Comparison of ENCODE assay signal across 24 cellular contexts in the genomic region with DNA sequence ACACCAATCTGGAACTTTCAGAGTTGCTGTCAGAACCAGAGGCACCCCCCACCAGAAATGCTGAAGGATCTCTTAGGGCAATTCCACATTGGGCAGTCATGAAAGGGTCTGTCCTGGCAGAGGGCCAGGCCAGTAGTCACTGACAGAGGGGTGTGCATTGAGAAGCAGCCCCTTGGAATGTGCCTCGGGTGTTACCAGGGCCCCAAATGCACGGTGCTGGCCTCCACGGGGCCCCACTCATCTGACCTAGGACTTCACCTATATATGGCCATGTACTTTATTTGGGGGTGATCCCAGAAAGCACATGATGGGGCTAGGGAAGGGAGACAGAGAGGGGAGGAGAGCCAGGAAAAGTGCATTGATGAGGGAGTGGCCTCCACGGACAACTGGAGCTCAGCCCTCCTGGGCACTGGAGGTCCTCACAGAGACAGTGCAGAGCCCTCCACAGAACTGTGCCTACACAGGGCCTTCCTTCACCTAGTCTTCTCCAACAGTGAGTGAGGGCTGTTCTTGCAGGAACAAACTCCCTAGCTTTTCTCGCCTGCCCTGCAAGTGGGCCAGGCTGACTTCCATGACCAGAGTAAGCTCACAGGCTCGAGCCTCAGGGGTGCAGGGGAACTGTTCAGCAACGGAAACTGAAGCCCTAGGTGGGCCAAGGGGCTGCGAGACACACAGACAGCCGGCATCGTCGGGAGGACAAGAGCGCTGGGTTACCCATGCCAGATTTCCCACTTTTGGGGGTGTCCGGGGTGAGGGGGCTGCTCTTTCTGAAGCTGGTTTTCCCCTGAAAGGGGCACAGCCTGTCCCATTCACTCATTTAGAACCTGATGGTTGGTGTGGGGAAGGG.
"Had no signal": no experiment of that assay in that cellular context is flagged by ENCODE, and none has a peak within 500 bp of the region (broad histone marks: within the 10 kb centered on the region; RNA-seq: fewer than 3 reads in every experiment).

No MANE protein-coding gene starts in this region.

- H3K27me3 ChIP-seq: breast epithelium, foreskin keratinocyte, right lobe of liver, thyroid gland, upper lobe of left lung had no signal

- DNase-seq: activated B cell treated with CpG ODN at 0.5 μM for 24 hours; activated CD4-positive, alpha-beta T cell treated with anti-CD3 and anti-CD28 coated beads, Interleukin-2, amount 50 U/mL, for 1 hour; activated CD8-positive, alpha-beta T cell treated with anti-CD3 and anti-CD28 coated beads, Interleukin-2, amount 10 ng/mL, durations not matched to agents 7 days and 5 days; activated T-cell treated with anti-CD3 and anti-CD28 coated beads, Interleukin-2, amount 50 U/mL, for 24 hours; central memory CD4-positive, alpha-beta T cell; endodermal cell; foreskin keratinocyte; heart right ventricle; left colon; mammary epithelial cell; naive B cell; nephron progenitor cell; stimulated activated CD4-positive, alpha-beta T cell treated with anti-CD3 and anti-CD28 coated beads, Interleukin-12 subunit alpha, Interleukin-12 subunit beta, amount 100 ng/mL, for 4 hours; stimulated activated CD4-positive, alpha-beta T cell treated with anti-CD3 and anti-CD28 coated beads, Interleukin-4, amount 100 ng/mL, for 24 hours; stimulated activated naive CD8-positive, alpha-beta T cell treated with anti-CD3 and anti-CD28 coated beads, Interleukin-15, amount 100 ng/mL, for 72 hours; T-helper 2 cell; thyroid gland; upper lobe of left lung had no signal

- H3K36me3 ChIP-seq: breast epithelium, heart right ventricle, right lobe of liver, thyroid gland, upper lobe of left lung had no signal

- H3K27ac ChIP-seq: breast epithelium, foreskin keratinocyte, heart right ventricle, right lobe of liver, skin epidermis, thyroid gland, upper lobe of left lung had no signal

- ATAC-seq: activated CD8-positive, alpha-beta T cell treated with anti-CD3 and anti-CD28 coated beads, Interleukin-2, amount 10 ng/mL, durations not matched to agents 7 days and 5 days; esophagus mucosa; foreskin keratinocyte; heart right ventricle; left colon; right lobe of liver; stimulated activated effector memory CD8-positive, alpha-beta T cell treated with anti-CD3 and anti-CD28 coated beads, Interleukin-12 subunit alpha, Interleukin-12 subunit beta, amount 100 ng/mL, for 72 hours; stimulated activated naive CD8-positive, alpha-beta T cell treated with anti-CD3 and anti-CD28 coated beads, Interleukin-15, amount 100 ng/mL, for 72 hours had no signal

- FAIRE-seq: keratinocyte had no signal

- H3K4me1 ChIP-seq: breast epithelium, foreskin keratinocyte, heart right ventricle, right lobe of liver, thyroid gland, upper lobe of left lung had no signal

- H3K9me3 ChIP-seq: right lobe of liver, thyroid gland, upper lobe of left lung had no signal

- H3K4me3 ChIP-seq: breast epithelium, heart right ventricle, right lobe of liver, skin epidermis, thyroid gland, upper lobe of left lung had no signal
